In the genomic region with DNA sequence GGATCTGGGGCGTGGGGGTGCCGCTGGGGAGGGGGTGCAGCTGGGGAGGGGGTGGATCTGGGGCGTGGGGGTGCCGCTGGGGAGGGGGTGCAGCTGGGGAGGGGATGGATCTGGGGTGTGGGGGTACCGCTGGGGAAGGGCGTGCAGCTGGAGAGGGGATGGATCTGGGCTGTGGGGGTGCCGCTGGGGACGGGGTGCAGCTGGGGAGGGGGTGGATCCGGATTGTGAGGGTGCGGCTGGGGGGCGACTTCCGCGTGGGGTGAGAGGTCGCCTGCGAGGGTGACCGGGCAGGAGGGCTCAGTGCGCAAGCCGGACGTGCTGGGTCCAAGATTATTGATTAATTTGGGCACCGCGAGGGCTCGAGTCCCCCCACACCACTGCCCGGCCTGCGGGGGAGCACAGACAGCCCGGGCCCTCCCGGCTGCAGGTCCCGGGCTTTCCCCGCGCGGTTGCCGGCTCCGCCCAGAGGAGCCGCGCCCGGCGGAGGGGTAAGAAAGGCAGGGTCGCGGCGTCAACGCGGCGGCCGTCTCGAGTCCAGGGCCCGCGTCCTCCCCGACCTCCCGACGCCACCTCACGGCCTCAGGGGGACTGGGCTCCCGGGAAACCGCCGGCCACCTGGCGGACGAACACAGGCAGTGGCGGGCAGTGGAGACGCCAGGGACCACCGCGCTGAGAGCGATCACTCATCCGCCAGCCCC, we compare ENCODE assay signal across 1 cellular context.
TF ChIP-seq lines count a peak whose summit lies in the region.

No MANE protein-coding gene starts in this region.

TF ChIP-seq in HepG2, 621 proteins besides CTCF, POLR2A, EP300 and RAD21 (continued from another document and continues in another):
- TF ChIP-seq, protein P1, sequence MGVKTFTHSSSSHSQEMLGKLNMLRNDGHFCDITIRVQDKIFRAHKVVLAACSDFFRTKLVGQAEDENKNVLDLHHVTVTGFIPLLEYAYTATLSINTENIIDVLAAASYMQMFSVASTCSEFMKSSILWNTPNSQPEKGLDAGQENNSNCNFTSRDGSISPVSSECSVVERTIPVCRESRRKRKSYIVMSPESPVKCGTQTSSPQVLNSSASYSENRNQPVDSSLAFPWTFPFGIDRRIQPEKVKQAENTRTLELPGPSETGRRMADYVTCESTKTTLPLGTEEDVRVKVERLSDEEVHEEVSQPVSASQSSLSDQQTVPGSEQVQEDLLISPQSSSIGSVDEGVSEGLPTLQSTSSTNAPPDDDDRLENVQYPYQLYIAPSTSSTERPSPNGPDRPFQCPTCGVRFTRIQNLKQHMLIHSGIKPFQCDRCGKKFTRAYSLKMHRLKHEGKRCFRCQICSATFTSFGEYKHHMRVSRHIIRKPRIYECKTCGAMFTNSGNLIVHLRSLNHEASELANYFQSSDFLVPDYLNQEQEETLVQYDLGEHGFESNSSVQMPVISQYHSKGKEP (CRISPR knock-in tag; IDR thresholded peaks at IDR 0.05) = no peak
- TF ChIP-seq PHB2 (IDR thresholded peaks at IDR 0.05; ENCODE audit: partially characterized antibody) = no peak
- no peak for TF ChIP-seq ZNF563 (CRISPR knock-in tag; IDR thresholded peaks at IDR 0.05)
- TF ChIP-seq KAT8 (CRISPR knock-in tag; IDR thresholded peaks at IDR 0.05) = no peak
- TF ChIP-seq ZMAT3 (CRISPR knock-in tag; conservative IDR thresholded peaks at IDR 0.05) = no peak; the same call in 1 of the 2 replicates
- TF ChIP-seq ATAD3A (CRISPR knock-in tag; IDR thresholded peaks at IDR 0.05) = no peak
- no peak for TF ChIP-seq GZF1 (CRISPR knock-in tag; IDR thresholded peaks at IDR 0.05)
- TF ChIP-seq, protein P2, sequence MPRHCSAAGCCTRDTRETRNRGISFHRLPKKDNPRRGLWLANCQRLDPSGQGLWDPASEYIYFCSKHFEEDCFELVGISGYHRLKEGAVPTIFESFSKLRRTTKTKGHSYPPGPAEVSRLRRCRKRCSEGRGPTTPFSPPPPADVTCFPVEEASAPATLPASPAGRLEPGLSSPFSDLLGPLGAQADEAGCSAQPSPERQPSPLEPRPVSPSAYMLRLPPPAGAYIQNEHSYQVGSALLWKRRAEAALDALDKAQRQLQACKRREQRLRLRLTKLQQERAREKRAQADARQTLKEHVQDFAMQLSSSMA (CRISPR knock-in tag; IDR thresholded peaks at IDR 0.05) = no peak
- TF ChIP-seq JDP2 (CRISPR knock-in tag; IDR thresholded peaks at IDR 0.05; ENCODE audit: borderline replicate concordance) = no peak
- no peak for TF ChIP-seq SIX4 (CRISPR knock-in tag; IDR thresholded peaks at IDR 0.05)
- TF ChIP-seq, protein P3, sequence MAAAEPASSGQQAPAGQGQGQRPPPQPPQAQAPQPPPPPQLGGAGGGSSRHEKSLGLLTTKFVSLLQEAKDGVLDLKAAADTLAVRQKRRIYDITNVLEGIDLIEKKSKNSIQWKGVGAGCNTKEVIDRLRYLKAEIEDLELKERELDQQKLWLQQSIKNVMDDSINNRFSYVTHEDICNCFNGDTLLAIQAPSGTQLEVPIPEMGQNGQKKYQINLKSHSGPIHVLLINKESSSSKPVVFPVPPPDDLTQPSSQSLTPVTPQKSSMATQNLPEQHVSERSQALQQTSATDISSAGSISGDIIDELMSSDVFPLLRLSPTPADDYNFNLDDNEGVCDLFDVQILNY (CRISPR knock-in tag; conservative IDR thresholded peaks at IDR 0.05) = no peak
- no peak for TF ChIP-seq ZNF33B (CRISPR knock-in tag; IDR thresholded peaks at IDR 0.05)
- TF ChIP-seq, protein P4, sequence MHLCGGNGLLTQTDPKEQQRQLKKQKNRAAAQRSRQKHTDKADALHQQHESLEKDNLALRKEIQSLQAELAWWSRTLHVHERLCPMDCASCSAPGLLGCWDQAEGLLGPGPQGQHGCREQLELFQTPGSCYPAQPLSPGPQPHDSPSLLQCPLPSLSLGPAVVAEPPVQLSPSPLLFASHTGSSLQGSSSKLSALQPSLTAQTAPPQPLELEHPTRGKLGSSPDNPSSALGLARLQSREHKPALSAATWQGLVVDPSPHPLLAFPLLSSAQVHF (CRISPR knock-in tag; IDR thresholded peaks at IDR 0.05) = no peak
- TF ChIP-seq, protein P5, sequence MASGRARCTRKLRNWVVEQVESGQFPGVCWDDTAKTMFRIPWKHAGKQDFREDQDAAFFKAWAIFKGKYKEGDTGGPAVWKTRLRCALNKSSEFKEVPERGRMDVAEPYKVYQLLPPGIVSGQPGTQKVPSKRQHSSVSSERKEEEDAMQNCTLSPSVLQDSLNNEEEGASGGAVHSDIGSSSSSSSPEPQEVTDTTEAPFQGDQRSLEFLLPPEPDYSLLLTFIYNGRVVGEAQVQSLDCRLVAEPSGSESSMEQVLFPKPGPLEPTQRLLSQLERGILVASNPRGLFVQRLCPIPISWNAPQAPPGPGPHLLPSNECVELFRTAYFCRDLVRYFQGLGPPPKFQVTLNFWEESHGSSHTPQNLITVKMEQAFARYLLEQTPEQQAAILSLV (CRISPR knock-in tag; IDR thresholded peaks at IDR 0.05; ENCODE audit: borderline replicate concordance) = no peak
- TF ChIP-seq, protein P6, sequence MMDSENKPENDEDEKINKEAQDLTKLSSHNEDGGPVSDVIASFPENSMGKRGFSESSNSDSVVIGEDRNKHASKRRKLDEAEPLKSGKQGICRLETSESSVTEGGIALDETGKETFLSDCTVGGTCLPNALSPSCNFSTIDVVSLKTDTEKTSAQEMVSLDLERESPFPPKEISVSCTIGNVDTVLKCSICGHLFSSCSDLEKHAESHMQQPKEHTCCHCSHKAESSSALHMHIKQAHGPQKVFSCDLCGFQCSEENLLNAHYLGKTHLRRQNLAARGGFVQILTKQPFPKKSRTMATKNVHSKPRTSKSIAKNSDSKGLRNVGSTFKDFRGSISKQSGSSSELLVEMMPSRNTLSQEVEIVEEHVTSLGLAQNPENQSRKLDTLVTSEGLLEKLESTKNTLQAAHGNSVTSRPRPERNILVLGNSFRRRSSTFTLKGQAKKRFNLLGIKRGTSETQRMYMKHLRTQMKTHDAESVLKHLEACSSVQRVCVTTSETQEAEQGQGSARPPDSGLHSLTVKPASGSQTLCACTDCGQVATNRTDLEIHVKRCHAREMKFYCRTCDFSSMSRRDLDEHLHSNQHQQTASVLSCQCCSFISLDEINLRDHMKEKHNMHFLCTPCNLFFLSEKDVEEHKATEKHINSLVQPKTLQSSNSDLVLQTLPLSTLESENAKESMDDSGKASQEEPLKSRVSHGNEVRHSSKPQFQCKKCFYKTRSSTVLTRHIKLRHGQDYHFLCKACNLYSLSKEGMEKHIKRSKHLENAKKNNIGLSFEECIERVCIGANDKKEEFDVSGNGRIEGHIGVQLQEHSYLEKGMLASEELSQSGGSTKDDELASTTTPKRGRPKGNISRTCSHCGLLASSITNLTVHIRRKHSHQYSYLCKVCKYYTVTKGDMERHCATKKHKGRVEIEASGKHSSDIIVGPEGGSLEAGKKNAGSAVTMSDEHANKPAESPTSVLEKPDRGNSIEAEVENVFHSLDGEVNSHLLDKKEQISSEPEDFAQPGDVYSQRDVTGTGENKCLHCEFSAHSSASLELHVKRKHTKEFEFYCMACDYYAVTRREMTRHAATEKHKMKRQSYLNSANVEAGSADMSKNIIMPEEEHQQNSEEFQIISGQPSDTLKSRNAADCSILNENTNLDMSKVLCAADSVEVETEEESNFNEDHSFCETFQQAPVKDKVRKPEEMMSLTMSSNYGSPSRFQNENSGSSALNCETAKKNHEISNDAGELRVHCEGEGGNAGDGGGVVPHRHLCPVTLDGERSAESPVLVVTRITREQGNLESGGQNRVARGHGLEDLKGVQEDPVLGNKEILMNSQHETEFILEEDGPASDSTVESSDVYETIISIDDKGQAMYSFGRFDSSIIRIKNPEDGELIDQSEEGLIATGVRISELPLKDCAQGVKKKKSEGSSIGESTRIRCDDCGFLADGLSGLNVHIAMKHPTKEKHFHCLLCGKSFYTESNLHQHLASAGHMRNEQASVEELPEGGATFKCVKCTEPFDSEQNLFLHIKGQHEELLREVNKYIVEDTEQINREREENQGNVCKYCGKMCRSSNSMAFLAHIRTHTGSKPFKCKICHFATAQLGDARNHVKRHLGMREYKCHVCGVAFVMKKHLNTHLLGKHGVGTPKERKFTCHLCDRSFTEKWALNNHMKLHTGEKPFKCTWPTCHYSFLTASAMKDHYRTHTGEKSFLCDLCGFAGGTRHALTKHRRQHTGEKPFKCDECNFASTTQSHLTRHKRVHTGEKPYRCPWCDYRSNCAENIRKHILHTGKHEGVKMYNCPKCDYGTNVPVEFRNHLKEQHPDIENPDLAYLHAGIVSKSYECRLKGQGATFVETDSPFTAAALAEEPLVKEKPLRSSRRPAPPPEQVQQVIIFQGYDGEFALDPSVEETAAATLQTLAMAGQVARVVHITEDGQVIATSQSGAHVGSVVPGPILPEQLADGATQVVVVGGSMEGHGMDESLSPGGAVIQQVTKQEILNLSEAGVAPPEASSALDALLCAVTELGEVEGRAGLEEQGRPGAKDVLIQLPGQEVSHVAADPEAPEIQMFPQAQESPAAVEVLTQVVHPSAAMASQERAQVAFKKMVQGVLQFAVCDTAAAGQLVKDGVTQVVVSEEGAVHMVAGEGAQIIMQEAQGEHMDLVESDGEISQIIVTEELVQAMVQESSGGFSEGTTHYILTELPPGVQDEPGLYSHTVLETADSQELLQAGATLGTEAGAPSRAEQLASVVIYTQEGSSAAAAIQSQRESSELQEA (CRISPR knock-in tag; IDR thresholded peaks at IDR 0.05; ENCODE audit: not compliant biosample characterization) = no peak
- TF ChIP-seq ZNF747 (CRISPR knock-in tag; IDR thresholded peaks at IDR 0.05; ENCODE audit: borderline replicate concordance) = 0 out of 2 replicates have a peak, but pooled peaks have one; percentile 33
- TF ChIP-seq ZNF777 (CRISPR knock-in tag; IDR thresholded peaks at IDR 0.05) = peak; percentile 90
- no peak for TF ChIP-seq MED8 (CRISPR knock-in tag; IDR thresholded peaks at IDR 0.05; ENCODE audit: insufficient replicate concordance)
- TF ChIP-seq, protein P7, sequence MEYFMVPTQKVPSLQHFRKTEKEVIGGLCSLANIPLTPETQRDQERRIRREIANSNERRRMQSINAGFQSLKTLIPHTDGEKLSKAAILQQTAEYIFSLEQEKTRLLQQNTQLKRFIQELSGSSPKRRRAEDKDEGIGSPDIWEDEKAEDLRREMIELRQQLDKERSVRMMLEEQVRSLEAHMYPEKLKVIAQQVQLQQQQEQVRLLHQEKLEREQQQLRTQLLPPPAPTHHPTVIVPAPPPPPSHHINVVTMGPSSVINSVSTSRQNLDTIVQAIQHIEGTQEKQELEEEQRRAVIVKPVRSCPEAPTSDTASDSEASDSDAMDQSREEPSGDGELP (IDR thresholded peaks at IDR 0.05; ENCODE audit: borderline replicate concordance, low read depth) = no peak
- TF ChIP-seq, protein P8, sequence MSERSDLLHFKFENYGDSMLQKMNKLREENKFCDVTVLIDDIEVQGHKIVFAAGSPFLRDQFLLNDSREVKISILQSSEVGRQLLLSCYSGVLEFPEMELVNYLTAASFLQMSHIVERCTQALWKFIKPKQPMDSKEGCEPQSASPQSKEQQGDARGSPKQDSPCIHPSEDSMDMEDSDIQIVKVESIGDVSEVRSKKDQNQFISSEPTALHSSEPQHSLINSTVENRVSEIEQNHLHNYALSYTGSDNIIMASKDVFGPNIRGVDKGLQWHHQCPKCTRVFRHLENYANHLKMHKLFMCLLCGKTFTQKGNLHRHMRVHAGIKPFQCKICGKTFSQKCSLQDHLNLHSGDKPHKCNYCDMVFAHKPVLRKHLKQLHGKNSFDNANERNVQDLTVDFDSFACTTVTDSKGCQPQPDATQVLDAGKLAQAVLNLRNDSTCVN (CRISPR knock-in tag; IDR thresholded peaks at IDR 0.05; ENCODE audit: borderline replicate concordance) = no peak
- TF ChIP-seq, protein P9, sequence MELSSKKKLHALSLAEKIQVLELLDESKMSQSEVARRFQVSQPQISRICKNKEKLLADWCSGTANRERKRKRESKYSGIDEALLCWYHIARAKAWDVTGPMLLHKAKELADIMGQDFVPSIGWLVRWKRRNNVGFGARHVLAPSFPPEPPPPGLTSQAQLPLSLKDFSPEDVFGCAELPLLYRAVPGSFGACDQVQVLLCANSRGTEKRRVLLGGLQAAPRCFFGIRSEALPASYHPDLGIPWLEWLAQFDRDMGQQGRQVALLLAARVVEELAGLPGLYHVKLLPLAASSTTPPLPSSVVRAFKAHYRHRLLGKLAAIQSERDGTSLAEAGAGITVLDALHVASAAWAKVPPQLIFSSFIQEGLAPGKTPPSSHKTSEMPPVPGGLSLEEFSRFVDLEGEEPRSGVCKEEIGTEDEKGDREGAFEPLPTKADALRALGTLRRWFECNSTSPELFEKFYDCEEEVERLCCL (CRISPR knock-in tag; IDR thresholded peaks at IDR 0.05; ENCODE audit: borderline replicate concordance) = no peak
- TF ChIP-seq, protein P10, sequence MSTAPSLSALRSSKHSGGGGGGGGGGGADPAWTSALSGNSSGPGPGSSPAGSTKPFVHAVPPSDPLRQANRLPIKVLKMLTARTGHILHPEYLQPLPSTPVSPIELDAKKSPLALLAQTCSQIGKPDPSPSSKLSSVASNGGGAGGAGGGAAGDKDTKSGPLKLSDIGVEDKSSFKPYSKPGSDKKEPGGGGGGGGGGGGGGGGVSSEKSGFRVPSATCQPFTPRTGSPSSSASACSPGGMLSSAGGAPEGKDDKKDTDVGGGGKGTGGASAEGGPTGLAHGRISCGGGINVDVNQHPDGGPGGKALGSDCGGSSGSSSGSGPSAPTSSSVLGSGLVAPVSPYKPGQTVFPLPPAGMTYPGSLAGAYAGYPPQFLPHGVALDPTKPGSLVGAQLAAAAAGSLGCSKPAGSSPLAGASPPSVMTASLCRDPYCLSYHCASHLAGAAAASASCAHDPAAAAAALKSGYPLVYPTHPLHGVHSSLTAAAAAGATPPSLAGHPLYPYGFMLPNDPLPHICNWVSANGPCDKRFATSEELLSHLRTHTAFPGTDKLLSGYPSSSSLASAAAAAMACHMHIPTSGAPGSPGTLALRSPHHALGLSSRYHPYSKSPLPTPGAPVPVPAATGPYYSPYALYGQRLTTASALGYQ (CRISPR knock-in tag; IDR thresholded peaks at IDR 0.05) = no peak
